Comparison of ENCODE assay signal across 1 cellular context in the genomic region with DNA sequence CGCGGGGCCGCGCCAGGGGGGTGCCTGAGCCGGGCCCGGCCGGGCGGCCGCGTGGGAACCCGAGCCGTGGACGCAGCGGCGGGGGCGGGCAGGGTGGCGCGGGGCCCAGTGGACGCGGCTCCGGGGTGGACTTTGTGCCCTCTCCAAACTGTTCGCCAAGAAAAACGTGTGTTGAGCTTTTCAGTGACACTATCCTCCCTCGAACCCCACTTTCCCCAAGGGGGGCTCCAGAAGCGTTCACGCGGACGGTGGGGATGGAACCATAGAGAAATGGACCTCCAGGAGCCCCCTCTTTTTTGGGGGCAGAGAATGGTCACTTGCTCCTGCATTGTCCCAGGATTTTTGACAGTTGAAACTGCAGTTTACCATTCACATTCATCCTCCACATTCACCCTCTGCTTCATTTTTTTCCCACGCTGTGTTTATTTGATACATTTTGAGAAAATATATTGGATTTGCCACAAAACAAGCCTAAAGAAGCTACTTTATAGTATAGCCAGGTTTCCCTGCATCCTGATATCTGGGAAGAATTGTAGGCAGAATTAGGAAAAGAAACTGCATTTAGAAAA.
TF ChIP-seq lines count a peak whose summit lies in the region.

No MANE protein-coding gene starts in this region.

TF ChIP-seq in HepG2, 621 proteins besides CTCF, POLR2A, EP300 and RAD21 (continued from another document):
- TF ChIP-seq, protein P1, sequence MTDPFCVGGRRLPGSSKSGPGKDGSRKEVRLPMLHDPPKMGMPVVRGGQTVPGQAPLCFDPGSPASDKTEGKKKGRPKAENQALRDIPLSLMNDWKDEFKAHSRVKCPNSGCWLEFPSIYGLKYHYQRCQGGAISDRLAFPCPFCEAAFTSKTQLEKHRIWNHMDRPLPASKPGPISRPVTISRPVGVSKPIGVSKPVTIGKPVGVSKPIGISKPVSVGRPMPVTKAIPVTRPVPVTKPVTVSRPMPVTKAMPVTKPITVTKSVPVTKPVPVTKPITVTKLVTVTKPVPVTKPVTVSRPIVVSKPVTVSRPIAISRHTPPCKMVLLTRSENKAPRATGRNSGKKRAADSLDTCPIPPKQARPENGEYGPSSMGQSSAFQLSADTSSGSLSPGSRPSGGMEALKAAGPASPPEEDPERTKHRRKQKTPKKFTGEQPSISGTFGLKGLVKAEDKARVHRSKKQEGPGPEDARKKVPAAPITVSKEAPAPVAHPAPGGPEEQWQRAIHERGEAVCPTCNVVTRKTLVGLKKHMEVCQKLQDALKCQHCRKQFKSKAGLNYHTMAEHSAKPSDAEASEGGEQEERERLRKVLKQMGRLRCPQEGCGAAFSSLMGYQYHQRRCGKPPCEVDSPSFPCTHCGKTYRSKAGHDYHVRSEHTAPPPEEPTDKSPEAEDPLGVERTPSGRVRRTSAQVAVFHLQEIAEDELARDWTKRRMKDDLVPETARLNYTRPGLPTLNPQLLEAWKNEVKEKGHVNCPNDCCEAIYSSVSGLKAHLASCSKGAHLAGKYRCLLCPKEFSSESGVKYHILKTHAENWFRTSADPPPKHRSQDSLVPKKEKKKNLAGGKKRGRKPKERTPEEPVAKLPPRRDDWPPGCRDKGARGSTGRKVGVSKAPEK (CRISPR knock-in tag; IDR thresholded peaks at IDR 0.05; ENCODE audit: borderline replicate concordance), result no peak
- TF ChIP-seq, protein P2, sequence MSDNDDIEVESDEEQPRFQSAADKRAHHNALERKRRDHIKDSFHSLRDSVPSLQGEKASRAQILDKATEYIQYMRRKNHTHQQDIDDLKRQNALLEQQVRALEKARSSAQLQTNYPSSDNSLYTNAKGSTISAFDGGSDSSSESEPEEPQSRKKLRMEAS (IDR thresholded peaks at IDR 0.05), result peak; percentile 82
- TF ChIP-seq ZFP62 (CRISPR knock-in tag; IDR thresholded peaks at IDR 0.05), result no peak
- no peak for TF ChIP-seq MIER3 (CRISPR knock-in tag; IDR thresholded peaks at IDR 0.05; ENCODE audit: borderline replicate concordance)
- TF ChIP-seq ARNT2 (CRISPR knock-in tag; IDR thresholded peaks at IDR 0.05; ENCODE audit: low read depth), result no peak
- TF ChIP-seq ZNF205 (CRISPR knock-in tag; IDR thresholded peaks at IDR 0.05), result no peak
- TF ChIP-seq SATB2 (CRISPR knock-in tag; IDR thresholded peaks at IDR 0.05), result no peak
- no peak for TF ChIP-seq KLF16 (CRISPR knock-in tag; IDR thresholded peaks at IDR 0.05)
- no peak for TF ChIP-seq GTF2F1 (IDR thresholded peaks at IDR 0.05; ENCODE audit: low read length)
- peak; percentile 44; the same call in 1 of the 2 replicates for TF ChIP-seq HOXA3 (CRISPR knock-in tag; IDR thresholded peaks at IDR 0.05)
- TF ChIP-seq AGO2 (optimal IDR thresholded peaks at IDR 0.05; ENCODE audit: low read depth, low read length), result peak; percentile 1
- TF ChIP-seq GPN1 (CRISPR knock-in tag; IDR thresholded peaks at IDR 0.05; ENCODE audit: borderline replicate concordance), result no peak
- TF ChIP-seq YY1 (IDR thresholded peaks at IDR 0.05; ENCODE audit: insufficient read depth, insufficient replicate concordance, low read depth, low read length), result peak; percentile 9
- TF ChIP-seq SP2 (CRISPR knock-in tag; IDR thresholded peaks at IDR 0.05), result no peak
- no peak for TF ChIP-seq KDM2A (CRISPR knock-in tag; IDR thresholded peaks at IDR 0.05; ENCODE audit: borderline replicate concordance, low read depth)
- 0 out of 2 replicates have a peak, but pooled peaks have one; percentile 10 for TF ChIP-seq ZNF776 (CRISPR knock-in tag; IDR thresholded peaks at IDR 0.05)
- TF ChIP-seq YEATS2 (CRISPR knock-in tag; IDR thresholded peaks at IDR 0.05; ENCODE audit: borderline replicate concordance), result no peak
- TF ChIP-seq STAT5B (CRISPR knock-in tag; IDR thresholded peaks at IDR 0.05), result no peak
- TF ChIP-seq FOXA3 (CRISPR knock-in tag; IDR thresholded peaks at IDR 0.05), result no peak
- TF ChIP-seq, protein P3, sequence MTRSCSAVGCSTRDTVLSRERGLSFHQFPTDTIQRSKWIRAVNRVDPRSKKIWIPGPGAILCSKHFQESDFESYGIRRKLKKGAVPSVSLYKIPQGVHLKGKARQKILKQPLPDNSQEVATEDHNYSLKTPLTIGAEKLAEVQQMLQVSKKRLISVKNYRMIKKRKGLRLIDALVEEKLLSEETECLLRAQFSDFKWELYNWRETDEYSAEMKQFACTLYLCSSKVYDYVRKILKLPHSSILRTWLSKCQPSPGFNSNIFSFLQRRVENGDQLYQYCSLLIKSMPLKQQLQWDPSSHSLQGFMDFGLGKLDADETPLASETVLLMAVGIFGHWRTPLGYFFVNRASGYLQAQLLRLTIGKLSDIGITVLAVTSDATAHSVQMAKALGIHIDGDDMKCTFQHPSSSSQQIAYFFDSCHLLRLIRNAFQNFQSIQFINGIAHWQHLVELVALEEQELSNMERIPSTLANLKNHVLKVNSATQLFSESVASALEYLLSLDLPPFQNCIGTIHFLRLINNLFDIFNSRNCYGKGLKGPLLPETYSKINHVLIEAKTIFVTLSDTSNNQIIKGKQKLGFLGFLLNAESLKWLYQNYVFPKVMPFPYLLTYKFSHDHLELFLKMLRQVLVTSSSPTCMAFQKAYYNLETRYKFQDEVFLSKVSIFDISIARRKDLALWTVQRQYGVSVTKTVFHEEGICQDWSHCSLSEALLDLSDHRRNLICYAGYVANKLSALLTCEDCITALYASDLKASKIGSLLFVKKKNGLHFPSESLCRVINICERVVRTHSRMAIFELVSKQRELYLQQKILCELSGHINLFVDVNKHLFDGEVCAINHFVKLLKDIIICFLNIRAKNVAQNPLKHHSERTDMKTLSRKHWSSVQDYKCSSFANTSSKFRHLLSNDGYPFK (CRISPR knock-in tag; IDR thresholded peaks at IDR 0.05; ENCODE audit: borderline replicate concordance), result no peak
- TF ChIP-seq FOXO1 (CRISPR knock-in tag; IDR thresholded peaks at IDR 0.05), result no peak
- TF ChIP-seq MXI1 (IDR thresholded peaks at IDR 0.05; ENCODE audit: borderline replicate concordance, low read depth, low read length), result peak; percentile 48; the same call in 2 of the 3 replicates
- TF ChIP-seq ZNF546 (CRISPR knock-in tag; conservative IDR thresholded peaks at IDR 0.05), result no peak
- no peak for TF ChIP-seq FOXJ3 (CRISPR knock-in tag; IDR thresholded peaks at IDR 0.05; ENCODE audit: borderline replicate concordance)
- TF ChIP-seq KDM4B (CRISPR knock-in tag; IDR thresholded peaks at IDR 0.05), result no peak
- TF ChIP-seq HNF4A (CRISPR knock-in tag; IDR thresholded peaks at IDR 0.05), result peak; percentile 55; the same call in 1 of the 2 replicates
